ENCODE assay signal across 8 cellular contexts in genomic region chr2:181891258-181891965, GRCh38. TPM values are rescaled to one million over a fixed set of nuclear protein-coding genes. Genes with fewer than 3 reads are reported as not detected.
DNase-seq lines count a peak whose midpoint lies in the region; ATAC-seq, FAIRE-seq and TF ChIP-seq lines count a peak whose summit lies in the region.

Gene ITPRID2, plus strand, starts transcription at chr2:181891730. Its CDS starts 337 bp downstream, at chr2:181892067.

- ATAC-seq in GM21390 (IDR thresholded peaks at IDR 0.05; ENCODE audit: unreplicated experiment) = peak; percentile 88
- peak; percentile 95 for ATAC-seq in Panc1
- ATAC-seq in natural killer cell = peak; percentile 95 to 98 (median 95)
- peak; percentile 97 for ATAC-seq in stimulated activated naive CD8-positive, alpha-beta T cell treated with anti-CD3 and anti-CD28 coated beads, Interleukin-15, Interleukin-2, amounts not matched to agents 100 U/mL and 50 U/mL, for 24 hours

- TF ChIP-seq CTCF in Panc1 (IDR thresholded peaks at IDR 0.05) = peak; percentile 26; the same call in 1 of the 2 replicates
- no peak for TF ChIP-seq CTCF in natural killer cell (IDR thresholded peaks at IDR 0.05)

- POLR2A ChIA-PET in Panc1 (lab: Charles Lee) = interaction anchor here (0.6 kb wide), 1 partner anchor 1668 kb away, joined by 3 read pairs; no protein-coding TSS in a partner anchor

- H3K9me3 ChIP-seq in Panc1 (ENCODE audit: control insufficient read depth, insufficient read depth, low read depth, low read length) = no peaks in the 10 kb centered on the region

- peak within 1 kb of the TSS; percentile 76 to 97 for H3K27ac Mint-ChIP-seq in natural killer cell

- CTCF ChIA-PET in Panc1 (lab: Charles Lee) = interaction anchor here (0.6 to 0.7 kb wide), 2 partner anchors 110 to 149 kb away, joined by 4 to 5 read pairs; no protein-coding TSS in a partner anchor

- H3K27me3 ChIP-seq in Panc1 (ENCODE audit: control insufficient read depth, insufficient read depth, low read length) = no peaks in the 10 kb centered on the region

- FAIRE-seq in HTR-8/SVneo (lab: Jason Lieb, UNC) = peak; percentile 97

- H3K36me3 ChIP-seq in Panc1 (ENCODE audit: control insufficient read depth, insufficient read depth, low read length) = peaks cover 31% of the 10 kb centered on the region

- H3K36me3 Mint-ChIP-seq in natural killer cell = no peaks in the 10 kb centered on the region

- H3K4me1 ChIP-seq in Panc1 (ENCODE audit: control insufficient read depth, insufficient read depth, low read length) = peaks cover 49% of the 10 kb centered on the region

- peaks cover 28 to 29% of the 10 kb centered on the region in 2 donors for H3K4me1 Mint-ChIP-seq in natural killer cell

- H3K4me3 Mint-ChIP-seq in natural killer cell = peak within 1 kb of the TSS; percentile 97

- peak within 1 kb of the TSS; percentile 96 for H3K27ac ChIP-seq in Panc1 (ENCODE audit: low read length)

- peak; percentile 61 for DNase-seq in DMS 273 treated with DMSO at 0.1 percent for 48 hours (lab: John Stamatoyannopoulos, UW)
- DNase-seq in HTR-8/SVneo (ENCODE audit: insufficient read length, low spot score) = peak; percentile 84
- no peak for DNase-seq in Panc1 (ENCODE audit: low read depth, low spot score)
- peak; percentile 18 to 48 for DNase-seq in activated T-helper 1 cell treated with anti-CD3 and anti-CD28 coated beads, Interleukin-2, amount 50 U/mL, for 16 hours (ENCODE audit: low read depth in 1 of 2, low spot score in 1 of 2)
- peak; percentile 79 for DNase-seq in fibroblast of peridontal ligament (ENCODE audit: extremely low read depth)
- DNase-seq in natural killer cell = peak; percentile 62
- peak; percentile 80 for DNase-seq in stimulated activated naive CD8-positive, alpha-beta T cell treated with anti-CD3 and anti-CD28 coated beads, Interleukin-15, Interleukin-2, amounts not matched to agents 100 U/mL and 50 U/mL, for 24 hours

- H3K27me3 Mint-ChIP-seq in natural killer cell (ENCODE audit: low read depth in 2 of 2) = peaks cover 14 to 22% of the 10 kb centered on the region in 2 donors

- intact Hi-C loops in Panc1 (cut with micrococcal nuclease; ENCODE audit: unreplicated experiment) (loop anchor here (5.0 kb wide), 2 partner anchors 99 to 149 kb away; no protein-coding TSS in a partner anchor), natural killer cell (cut with micrococcal nuclease) (loop anchor here (5.0 to 10.0 kb wide), 2 partner anchors 419 to 907 kb away; partner anchors contain the start of gene UBE2E3)

- no peaks in the 10 kb centered on the region for H3K9me3 Mint-ChIP-seq in natural killer cell

- no TSS peak for BruUV-seq in Panc1 (replicated peaks; lab: Mats Ljungman, UMichigan)

- in situ Hi-C loops in Panc1 (cut with HindIII; ENCODE audit: low pct_unique_long_range_greater_than_20kb, low sequenced_read_pairs) = loop anchor here (10.0 kb wide), 1 partner anchor 137 kb away; no protein-coding TSS in a partner anchor

- H3K4me3 ChIP-seq in Panc1 (ENCODE audit: low read depth in 2 of 2, low read length in 2 of 2) = peak within 1 kb of the TSS; percentile 72 to 93

RNA-seq across cellular contexts. Expression of gene ITPRID2, which starts in this region (rescaled TPM):
- total RNA-seq in Panc1 (2021; ENCODE audit: unreplicated experiment) (261 TPM), natural killer cell (10 to 100 TPM; 63.7 to 89.6 (median 65.8) TPM)
- polyA plus RNA-seq in Panc1 (2012; ENCODE audit: insufficient read length) = 171 TPM
